ENCODE assay signal across 9 cellular contexts in the genomic region with DNA sequence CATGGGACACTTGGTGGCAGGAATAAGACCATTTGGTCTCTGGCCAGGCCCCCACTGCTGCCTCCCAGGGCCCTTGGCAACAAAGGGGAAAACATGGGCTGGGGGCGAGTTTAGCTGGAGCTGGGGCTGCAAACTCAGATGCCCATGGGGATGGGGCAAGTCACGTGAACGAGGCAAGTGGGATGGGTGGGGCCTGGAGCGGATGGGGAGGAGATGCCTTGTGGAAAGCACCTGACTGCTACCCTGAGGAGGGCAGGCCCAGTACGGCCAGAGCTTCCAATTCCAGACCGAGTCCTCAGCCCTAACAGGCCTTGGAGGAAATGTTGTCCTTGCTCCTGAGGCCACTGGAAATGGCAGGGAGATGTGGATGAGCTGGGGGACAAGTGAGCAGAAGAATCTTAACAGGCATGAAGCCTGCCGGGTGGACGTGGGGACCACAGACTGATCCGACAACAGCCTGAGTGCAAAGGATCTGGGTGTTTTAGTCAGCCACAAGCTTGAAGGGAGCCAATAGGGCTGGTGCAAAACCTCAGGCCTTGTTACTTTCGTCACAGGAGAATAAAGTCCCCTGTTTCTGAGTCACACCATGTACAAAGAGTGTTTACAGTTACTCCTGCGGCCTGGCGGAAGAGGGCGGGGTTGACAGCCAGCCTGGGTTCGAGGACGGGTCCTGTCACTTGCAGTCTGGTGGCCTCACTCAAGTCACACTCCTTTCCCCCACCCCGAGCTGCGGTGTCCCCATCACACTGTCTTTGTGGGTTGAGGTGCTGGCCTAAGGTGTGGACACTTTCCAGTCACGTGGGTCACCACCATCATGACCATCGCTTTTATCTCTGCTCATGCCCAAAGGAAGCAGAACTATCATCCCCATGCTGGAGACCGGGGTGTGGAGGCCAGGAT. TPM values are rescaled to one million over a fixed set of nuclear protein-coding genes. Genes with fewer than 3 reads are reported as not detected.
DNase-seq lines count a peak whose midpoint lies in the region; ATAC-seq and TF ChIP-seq lines count a peak whose summit lies in the region.
"Had no signal": no experiment of that assay in that cellular context is flagged by ENCODE, and none has a peak within 500 bp of the region (broad histone marks: within the 10 kb centered on the region; RNA-seq: fewer than 3 reads in every experiment).

No MANE protein-coding gene starts in this region.

- H3K4me3 Mint-ChIP-seq in CD8-positive, alpha-beta T cell = peak overlapping the region; percentile 77
- peak overlapping the region; percentile 52 for H3K4me3 Mint-ChIP-seq in T-helper 2 cell treated with Interferon-gamma antibody and Interleukin-4, amounts not matched to agents 5 μg/mL and 100 μg/mL, for 36 hours

- H3K4me2 ChIP-seq in osteoblast (ENCODE audit: insufficient read depth, low read length) = no peak overlapping the region

- no peaks in the 10 kb centered on the region for H3K79me2 ChIP-seq in osteoblast (ENCODE audit: insufficient read depth, low read length)

- H3K36me3 Mint-ChIP-seq in CD8-positive, alpha-beta T cell = peaks cover 80% of the 10 kb centered on the region
- H3K36me3 Mint-ChIP-seq in T-helper 2 cell treated with Interferon-gamma antibody and Interleukin-4, amounts not matched to agents 5 μg/mL and 100 μg/mL, for 36 hours (ENCODE audit: low read depth) = peaks cover 47% of the 10 kb centered on the region

- H3K27me3 ChIP-seq in CD8-positive, alpha-beta T cell (ENCODE audit: insufficient read depth, low read length) = no peaks in the 10 kb centered on the region
- H3K27me3 ChIP-seq in osteoblast (ENCODE audit: insufficient read depth, low read length) = no peaks in the 10 kb centered on the region

- DNase-seq in CD8-positive, alpha-beta T cell = peak; percentile 78 to 95 (median 86)
- peak; percentile 38 for DNase-seq in T-helper 2 cell treated with Interferon-gamma antibody and Interleukin-4, amounts not matched to agents 5 μg/mL and 100 μg/mL, for 36 hours (ENCODE audit: low spot score)
- peak; percentile 48 for DNase-seq in activated naive CD8-positive, alpha-beta T cell treated with anti-CD3 and anti-CD28 coated beads, Interleukin-2, amount 50 U/mL, for 16 hours (ENCODE audit: low read depth, low spot score)
- peak; percentile 91 for DNase-seq in osteoblast (ENCODE audit: insufficient read length, low spot score, missing footprints)
- DNase-seq in NCI-H1694 treated with DMSO at 0.1 percent for 48 hours (lab: John Stamatoyannopoulos, UW) = no peak
- no peak for DNase-seq in inferior parietal cortex (ENCODE audit: extremely low spot score)

- H3K9me3 ChIP-seq in CD8-positive, alpha-beta T cell (ENCODE audit: low read length) = no peaks in the 10 kb centered on the region
- H3K9me3 ChIP-seq in osteoblast (ENCODE audit: low read depth, low read length) = no peaks in the 10 kb centered on the region

- no peak overlapping the region for H2AFZ ChIP-seq in osteoblast (ENCODE audit: low read length)

- peak overlapping the region; percentile 6 for H3K4me3 ChIP-seq in CD8-positive, alpha-beta T cell (ENCODE audit: low read depth, low read length)
- no peak overlapping the region for H3K4me3 ChIP-seq in osteoblast (ENCODE audit: insufficient read depth, low read length)

- H3K27ac ChIP-seq in CD8-positive, alpha-beta T cell (ENCODE audit: low read depth, low read length) = peak overlapping the region; percentile 90
- no peak overlapping the region for H3K27ac ChIP-seq in osteoblast (ENCODE audit: low read depth, low read length)

- intact Hi-C loops in CD8-positive, alpha-beta T cell (cut with DNase I, micrococcal nuclease) = loop anchor here (1.0 to 5.0 kb wide), 4 partner anchors 14 to 63 kb away; a partner anchor contains a TSS

- H3K4me1 ChIP-seq in CD8-positive, alpha-beta T cell (ENCODE audit: insufficient read depth, low read length) = peaks cover 98% of the 10 kb centered on the region
- no peaks in the 10 kb centered on the region for H3K4me1 ChIP-seq in osteoblast (ENCODE audit: insufficient read depth, low read length)

- H4K20me1 ChIP-seq in osteoblast (ENCODE audit: insufficient read depth, low read length) = no peaks in the 10 kb centered on the region

- no peaks in the 10 kb centered on the region for H3K9me3 Mint-ChIP-seq in CD8-positive, alpha-beta T cell
- H3K9me3 Mint-ChIP-seq in T-helper 2 cell treated with Interferon-gamma antibody and Interleukin-4, amounts not matched to agents 5 μg/mL and 100 μg/mL, for 36 hours = no peaks in the 10 kb centered on the region

- peaks cover 59% of the 10 kb centered on the region for H3K36me3 ChIP-seq in CD8-positive, alpha-beta T cell (ENCODE audit: insufficient read depth, low read length)
- H3K36me3 ChIP-seq in osteoblast (ENCODE audit: insufficient read depth, low read length) = no peaks in the 10 kb centered on the region

- TF ChIP-seq CTCF in CD8-positive, alpha-beta T cell (IDR thresholded peaks at IDR 0.05) = no peak
- no peak for TF ChIP-seq CTCF in osteoblast (IDR thresholded peaks at IDR 0.05; ENCODE audit: extremely low read depth, low read depth, low read length)

- peaks cover 79% of the 10 kb centered on the region for H3K4me1 Mint-ChIP-seq in CD8-positive, alpha-beta T cell (ENCODE audit: low read depth)
- H3K4me1 Mint-ChIP-seq in T-helper 2 cell treated with Interferon-gamma antibody and Interleukin-4, amounts not matched to agents 5 μg/mL and 100 μg/mL, for 36 hours (ENCODE audit: low read depth) = peaks cover 13% of the 10 kb centered on the region

- CTCF ChIA-PET in CD8-positive, alpha-beta T cell (lab: Charles Lee) = interaction anchor here (1.0 to 6.8 kb wide), 8 partner anchors 10 to 295 kb away, joined by 3 to 100 read pairs (median 6); a partner anchor contains a TSS

- H3K27me3 Mint-ChIP-seq in CD8-positive, alpha-beta T cell (ENCODE audit: low read depth) = no peaks in the 10 kb centered on the region
- H3K27me3 Mint-ChIP-seq in T-helper 2 cell treated with Interferon-gamma antibody and Interleukin-4, amounts not matched to agents 5 μg/mL and 100 μg/mL, for 36 hours (ENCODE audit: low read depth) = no peaks in the 10 kb centered on the region

- POLR2A ChIA-PET in CD8-positive, alpha-beta T cell (lab: Charles Lee) = interaction anchor here (0.7 to 9.4 kb wide), 12 partner anchors 9 to 321 kb away, joined by 3 to 195 read pairs (median 4); a partner anchor contains a TSS

- H3K27ac Mint-ChIP-seq in CD8-positive, alpha-beta T cell = peak overlapping the region; percentile 100
- H3K27ac Mint-ChIP-seq in T-helper 2 cell treated with Interferon-gamma antibody and Interleukin-4, amounts not matched to agents 5 μg/mL and 100 μg/mL, for 36 hours = peak overlapping the region; percentile 94

- peak; percentile 77 for ATAC-seq in CD8-positive, alpha-beta T cell
- ATAC-seq in HG03139 (IDR thresholded peaks at IDR 0.05; ENCODE audit: unreplicated experiment) (no peak), GM21423 (IDR thresholded peaks at IDR 0.05; ENCODE audit: unreplicated experiment) (no peak)

RNA-seq across cellular contexts. Expression of a gene that starts 19.1 kb away (rescaled TPM):
- 100 to 1,000 TPM; 423 to 424 TPM for total RNA-seq in CD8-positive, alpha-beta T cell
- 1.8 and 3.6 TPM in 2 replicates for total RNA-seq in osteoblast
- total RNA-seq: endothelial cell of umbilical vein had no signal

Comparison
In these comparisons a context has a peak if more than half of its experiments do, and no peak if none do; other contexts are left out.
1. DNase-seq: peak in CD8-positive, alpha-beta T cell (7 of 7), T-helper 2 cell treated with Interferon-gamma antibody and Interleukin-4, amounts not matched to agents 5 μg/mL and 100 μg/mL, for 36 hours (single experiment), activated naive CD8-positive, alpha-beta T cell treated with anti-CD3 and anti-CD28 coated beads, Interleukin-2, amount 50 U/mL, for 16 hours (single experiment) and osteoblast (single experiment); none in NCI-H1694 treated with DMSO at 0.1 percent for 48 hours (single experiment) and inferior parietal cortex (single experiment).
2. RNA of a gene that starts 19.1 kb away (total RNA-seq): 423 to 424 TPM in CD8-positive, alpha-beta T cell; 1.8 to 3.6 TPM in osteoblast; every median in the first group is over 10 times any median in the second.